7 cellular contexts compared by ENCODE assay signal in genomic region chr1:97417661-97418060, GRCh38.
"Had no signal": no experiment of that assay in that cellular context is flagged by ENCODE, and none has a peak within 500 bp of the region (broad histone marks: within the 10 kb centered on the region; RNA-seq: fewer than 3 reads in every experiment).

No MANE protein-coding gene starts in this region.

- DNase-seq: IMR-90, KBM-7, KG1 had no signal

- ATAC-seq: HepG2, K562 had no signal

- FAIRE-seq: HepG2, HTR-8/SVneo, K562 had no signal

- H3K27ac ChIP-seq: HL-60 had no signal

- H3K4me3 ChIP-seq: K562 had no signal
